In the genomic region with DNA sequence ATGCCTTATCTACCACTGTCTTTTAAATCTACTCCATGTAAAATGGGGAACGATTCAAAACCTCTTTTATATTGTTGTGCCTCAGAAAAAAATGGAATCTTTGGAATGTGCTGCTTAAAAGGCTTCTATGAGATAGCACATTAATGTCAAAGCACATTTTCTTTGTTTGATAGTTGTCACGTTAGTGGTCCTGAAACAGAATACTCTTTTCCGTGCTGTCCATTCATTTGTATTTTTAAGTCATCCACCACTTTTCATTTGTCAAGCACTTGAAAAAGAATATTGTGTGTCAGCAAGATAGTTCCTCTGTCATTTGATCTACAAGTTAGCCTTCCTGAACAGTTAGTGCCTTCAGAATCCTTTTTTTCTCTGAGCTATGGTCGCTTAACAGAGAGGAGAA, we compare ENCODE assay signal across 1 cellular context.
TF ChIP-seq lines count a peak whose summit lies in the region.

No MANE protein-coding gene starts in this region.

TF ChIP-seq in endothelial cell of umbilical vein, 7 proteins besides CTCF, POLR2A, EP300 and RAD21:
- TF ChIP-seq, protein P1, sequence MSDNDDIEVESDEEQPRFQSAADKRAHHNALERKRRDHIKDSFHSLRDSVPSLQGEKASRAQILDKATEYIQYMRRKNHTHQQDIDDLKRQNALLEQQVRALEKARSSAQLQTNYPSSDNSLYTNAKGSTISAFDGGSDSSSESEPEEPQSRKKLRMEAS (IDR thresholded peaks at IDR 0.05; ENCODE audit: insufficient read depth, insufficient read length): no peak
- TF ChIP-seq JUN (IDR thresholded peaks at IDR 0.05; ENCODE audit: borderline replicate concordance, insufficient read depth, insufficient read length, low read depth) (no peak), EZH2 (IDR thresholded peaks at IDR 0.05; ENCODE audit: borderline replicate concordance, low read depth, low read length, severe bottlenecking) (no peak), GATA2 (IDR thresholded peaks at IDR 0.05; ENCODE audit: insufficient read depth, insufficient read length, low read depth, low read length) (no peak), MYC (IDR thresholded peaks at IDR 0.05; ENCODE audit: low read depth, low read length) (no peak), POLR2AphosphoS5 (IDR thresholded peaks at IDR 0.05; ENCODE audit: insufficient read depth, low read depth, low read length) (no peak), FOS (IDR thresholded peaks at IDR 0.05; ENCODE audit: borderline replicate concordance, insufficient read depth, low read length) (no peak)
